ENCODE assay signal across 27 cellular contexts in genomic region chr1:64423526-64423925, GRCh38.
"Had no signal": no experiment of that assay in that cellular context is flagged by ENCODE, and none has a peak within 500 bp of the region (broad histone marks: within the 10 kb centered on the region; RNA-seq: fewer than 3 reads in every experiment).

No MANE protein-coding gene starts in this region.

- FAIRE-seq: colon, endometrium, islet of Langerhans, keratinocyte had no signal

- H3K4me3 ChIP-seq: coronary artery, dorsolateral prefrontal cortex, esophagus squamous epithelium, gastrocnemius medialis, heart right ventricle, left lung, lower lobe of right lung had no signal

- H3K4me1 ChIP-seq: esophagus squamous epithelium, gastrocnemius medialis, heart right ventricle, left lung, lower lobe of right lung had no signal

- H3K9me3 ChIP-seq: esophagus squamous epithelium, gastrocnemius medialis, heart right ventricle, left lung, lower lobe of right lung had no signal

- H3K36me3 ChIP-seq: esophagus squamous epithelium, gastrocnemius medialis, heart right ventricle, left lung, lower lobe of right lung had no signal

- H3K27me3 ChIP-seq: dorsolateral prefrontal cortex, esophagus squamous epithelium, gastrocnemius medialis, heart right ventricle, left lung had no signal

- H3K27ac ChIP-seq: coronary artery, dorsolateral prefrontal cortex, epithelial cell of prostate, esophagus squamous epithelium, gastrocnemius medialis, heart right ventricle, left lung, lower lobe of right lung had no signal

- H3K4me3 Mint-ChIP-seq: naive thymus-derived CD4-positive, alpha-beta T cell had no signal

- ATAC-seq: esophagus mucosa; gastrocnemius medialis; heart right ventricle; left cardiac atrium; left lung; left ventricle myocardium superior; lower lobe of right lung; naive thymus-derived CD4-positive, alpha-beta T cell had no signal

- H3K4me1 Mint-ChIP-seq: naive thymus-derived CD4-positive, alpha-beta T cell had no signal

- H3K9me3 Mint-ChIP-seq: naive thymus-derived CD4-positive, alpha-beta T cell had no signal

- H3K36me3 Mint-ChIP-seq: naive thymus-derived CD4-positive, alpha-beta T cell had no signal

- DNase-seq: dermis blood vessel endothelial cell; dorsolateral prefrontal cortex; effector CD4-positive, alpha-beta T cell; effector memory CD4-positive, alpha-beta T cell; erythroblast; esophagus squamous epithelium; foreskin fibroblast; foreskin melanocyte; gastrocnemius medialis; glutamatergic neuron; head of caudate nucleus; heart right ventricle; hippocampal formation; left cardiac atrium; left lung; left ventricle myocardium superior; lower lobe of right lung; mesenchymal stem cell; midbrain; naive thymus-derived CD4-positive, alpha-beta T cell had no signal

- H3K27ac Mint-ChIP-seq: naive thymus-derived CD4-positive, alpha-beta T cell had no signal
